24 cellular contexts compared by ENCODE assay signal in genomic region chr1:111981871-111982270, GRCh38. TPM values are rescaled to one million over a fixed set of nuclear protein-coding genes. Genes with fewer than 3 reads are reported as not detected.
"Had no signal": no experiment of that assay in that cellular context is flagged by ENCODE, and none has a peak within 500 bp of the region (broad histone marks: within the 10 kb centered on the region; RNA-seq: fewer than 3 reads in every experiment).

No MANE protein-coding gene starts in this region.

- H3K4me3 ChIP-seq: colonic mucosa, esophagus squamous epithelium, gastrocnemius medialis, heart right ventricle, left lung, lung had no signal

- DNase-seq: cerebellar nuclear complex; colonic mucosa; cortex of kidney; effector CD8-positive, alpha-beta T cell; effector memory CD8-positive, alpha-beta T cell; endodermal cell; erythroblast; esophagus squamous epithelium; foreskin fibroblast; foreskin melanocyte; gastrocnemius medialis; glutamatergic neuron; heart right ventricle; hippocampal formation; left cardiac atrium; left ventricle myocardium superior; mammary epithelial cell; mesendoderm; midbrain had no signal

- H3K27me3 ChIP-seq: colonic mucosa, gastrocnemius medialis had no signal

- ATAC-seq: effector memory CD8-positive, alpha-beta T cell; esophagus mucosa; gastrocnemius medialis; heart right ventricle; left cardiac atrium; left lung; left ventricle myocardium superior had no signal

- H3K36me3 ChIP-seq: colonic mucosa had no signal

- H3K4me1 ChIP-seq: colonic mucosa, esophagus squamous epithelium, left lung had no signal

- H3K9me3 ChIP-seq: colonic mucosa, esophagus squamous epithelium, gastrocnemius medialis, heart right ventricle, left lung had no signal

- H3K27ac ChIP-seq: colonic mucosa, epithelial cell of prostate, esophagus squamous epithelium, gastrocnemius medialis, heart right ventricle, left lung had no signal

RNA-seq across cellular contexts. Expression of gene KCND3, which starts 7.6 kb away (rescaled TPM):
- total RNA-seq: glomerular endothelial cell had no signal
